ENCODE assay signal across 9 cellular contexts in genomic region chr6:37160922-37161778, GRCh38. TPM values are rescaled to one million over a fixed set of nuclear protein-coding genes. Genes with fewer than 3 reads are reported as not detected.
DNase-seq lines count a peak whose midpoint lies in the region; ATAC-seq and TF ChIP-seq lines count a peak whose summit lies in the region.
"Had no signal": no experiment of that assay in that cellular context is flagged by ENCODE, and none has a peak within 500 bp of the region (broad histone marks: within the 10 kb centered on the region; RNA-seq: fewer than 3 reads in every experiment).

No MANE protein-coding gene starts in this region.

- peak overlapping the region in 3 of 5 experiments; percentile 3 to 92 (median 59) for H3K27ac Mint-ChIP-seq in brain
- no peak overlapping the region for H3K27ac Mint-ChIP-seq in progenitor cell of endocrine pancreas

- H3K27ac ChIP-seq in rectal smooth muscle tissue (ENCODE audit: low read depth, low read length) = peak overlapping the region; percentile 41

- H3K27me3 Mint-ChIP-seq in brain (peaks cover 10% of the 10 kb centered on the region), progenitor cell of endocrine pancreas (peaks cover 2% of the 10 kb centered on the region)

- peak; percentile 90 to 97 for DNase-seq in Kasumi-1 (lab: John Stamatoyannopoulos, UW)
- no peak for DNase-seq in A172 (ENCODE audit: low spot score)
- no peak for DNase-seq in retina
- no peak for DNase-seq in progenitor cell of endocrine pancreas (ENCODE audit: low spot score, unreplicated experiment)
- DNase-seq: H7 had no signal

- H3K36me3 Mint-ChIP-seq in brain (no peaks in the 10 kb centered on the region), progenitor cell of endocrine pancreas (ENCODE audit: insufficient read depth) (no peaks in the 10 kb centered on the region)

- H3K27me3 ChIP-seq in rectal smooth muscle tissue (ENCODE audit: control insufficient read depth, insufficient read depth, low read length) = no peaks in the 10 kb centered on the region

- H3K9ac ChIP-seq in rectal smooth muscle tissue (ENCODE audit: low read length) = no peak overlapping the region

- TF ChIP-seq CTCF in brain (conservative IDR thresholded peaks at IDR 0.05) = no peak
- no peak for TF ChIP-seq CTCF in progenitor cell of endocrine pancreas (IDR thresholded peaks at IDR 0.05; ENCODE audit: unreplicated experiment)

- peaks cover 0 to 3% (median 0%) of the 10 kb centered on the region in 5 experiments for H3K9me3 Mint-ChIP-seq in brain
- no peaks in the 10 kb centered on the region for H3K9me3 Mint-ChIP-seq in progenitor cell of endocrine pancreas (ENCODE audit: low read depth)

- H3K4me1 Mint-ChIP-seq in brain (peaks cover 21% of the 10 kb centered on the region), progenitor cell of endocrine pancreas (ENCODE audit: low read depth) (peaks cover 3% of the 10 kb centered on the region)

- H3K4me3 Mint-ChIP-seq in brain (peak overlapping the region in 1 of 5 experiments; percentile 43), progenitor cell of endocrine pancreas (ENCODE audit: low read depth) (no peak overlapping the region)

- peaks cover 7% of the 10 kb centered on the region for H3K4me1 ChIP-seq in rectal smooth muscle tissue (ENCODE audit: control insufficient read depth, insufficient read depth, low read length)

- ATAC-seq in GM18508 (IDR thresholded peaks at IDR 0.05; ENCODE audit: insufficient read depth, unreplicated experiment) (peak; percentile 67), HG03196 (IDR thresholded peaks at IDR 0.05; ENCODE audit: unreplicated experiment) (no peak)

- no peak overlapping the region for H3K4me3 ChIP-seq in rectal smooth muscle tissue (ENCODE audit: low read length)

- no peaks in the 10 kb centered on the region for H3K36me3 ChIP-seq in rectal smooth muscle tissue (ENCODE audit: control insufficient read depth, insufficient read depth, low read length)

RNA-seq across cellular contexts. Expression of gene PIM1, which starts 8.8 kb away (rescaled TPM):
- polyA plus RNA-seq in brain (ENCODE audit: insufficient read depth, low read depth, low replicate concordance) = 102 TPM
- total RNA-seq in A172 (2014; rRNA removed; shearing (Covaris generic)) = 10.6 and 20.7 TPM in 2 replicates
- total RNA-seq in progenitor cell of endocrine pancreas = 19.5 and 19.7 TPM in 2 replicates

Comparison
In these comparisons a context has a peak if more than half of its experiments do, and no peak if none do; other contexts are left out.
1. DNase-seq: peak in Kasumi-1 (2 of 2); none in A172 (single experiment), retina (single experiment) and progenitor cell of endocrine pancreas (single experiment).